14 cellular contexts compared by ENCODE assay signal in the genomic region with DNA sequence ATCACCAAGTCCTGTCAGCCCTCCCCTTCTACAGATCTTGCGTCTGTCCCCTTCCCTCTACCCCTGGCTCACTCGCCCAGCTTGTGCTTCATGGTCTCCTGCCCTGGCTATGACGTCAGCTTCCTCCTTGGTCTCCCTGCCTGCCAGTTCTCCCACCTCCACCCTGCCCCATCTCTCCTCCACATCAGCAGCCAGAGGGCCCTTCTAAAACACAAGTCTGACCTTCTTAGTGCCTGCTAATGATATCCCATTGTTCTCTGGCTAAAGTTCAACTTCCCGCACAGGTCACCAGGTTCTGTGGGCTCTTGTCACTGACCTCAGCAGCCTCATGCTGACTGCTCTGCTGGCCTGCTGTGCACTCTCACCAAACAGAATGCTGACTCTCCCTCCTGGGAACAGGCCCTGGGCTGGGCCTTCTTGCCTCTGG. TPM values are rescaled to one million over a fixed set of nuclear protein-coding genes. Genes with fewer than 3 reads are reported as not detected.
DNase-seq lines count a peak whose midpoint lies in the region; ATAC-seq and TF ChIP-seq lines count a peak whose summit lies in the region.
"Had no signal": no experiment of that assay in that cellular context is flagged by ENCODE, and none has a peak within 500 bp of the region (broad histone marks: within the 10 kb centered on the region; RNA-seq: fewer than 3 reads in every experiment).

No MANE protein-coding gene starts in this region.

- H3K4me3 Mint-ChIP-seq in stimulated activated naive CD8-positive, alpha-beta T cell treated with anti-CD3 and anti-CD28 coated beads, Interleukin-15, amount 100 ng/mL, for 72 hours: no peak overlapping the region
- no peak overlapping the region for H3K4me3 Mint-ChIP-seq in T-helper 17 cell
- H3K4me3 Mint-ChIP-seq: activated CD4-positive, alpha-beta T cell treated with anti-CD3 and anti-CD28 coated beads, Interleukin-2, amount 10 ng/mL, durations not matched to agents 7 days and 5 days had no signal

- no peak for TF ChIP-seq POLR2A in NB4 (IDR thresholded peaks at IDR 0.05; ENCODE audit: extremely low read depth, insufficient read length)
- peak; percentile 37 for TF ChIP-seq POLR2A in right lobe of liver (IDR thresholded peaks at IDR 0.05)

- H3K9me3 Mint-ChIP-seq in stimulated activated naive CD8-positive, alpha-beta T cell treated with anti-CD3 and anti-CD28 coated beads, Interleukin-15, amount 100 ng/mL, for 72 hours: no peaks in the 10 kb centered on the region
- H3K9me3 Mint-ChIP-seq: activated CD4-positive, alpha-beta T cell treated with anti-CD3 and anti-CD28 coated beads, Interleukin-2, amount 10 ng/mL, durations not matched to agents 7 days and 5 days had no signal

- in situ Hi-C loops in Caki2 (cut with HindIII; ENCODE audit: low pct_unique_long_range_greater_than_20kb, low sequenced_read_pairs): no loop called here

- H3K4me3 ChIP-seq in NB4 (ENCODE audit: low read depth, low read length) (no peak overlapping the region), choroid plexus epithelial cell (ENCODE audit: low read depth, low read length) (no peak overlapping the region), right lobe of liver (no peak overlapping the region)
- H3K4me3 ChIP-seq: tibial nerve had no signal

- H3K36me3 Mint-ChIP-seq in T-helper 17 cell (ENCODE audit: low read depth): no peaks in the 10 kb centered on the region

- H3K4me1 Mint-ChIP-seq in stimulated activated naive CD8-positive, alpha-beta T cell treated with anti-CD3 and anti-CD28 coated beads, Interleukin-15, amount 100 ng/mL, for 72 hours: no peaks in the 10 kb centered on the region
- H3K4me1 Mint-ChIP-seq in T-helper 17 cell: peaks cover 12% of the 10 kb centered on the region

- intact Hi-C loops in right lobe of liver (cut with DNase I): loop anchor here (5.0 kb wide), 1 partner anchor 36 kb away; no protein-coding TSS in a partner anchor

- H3K4me1 ChIP-seq in right lobe of liver: peaks cover 0 to 58% (median 38%) of the 10 kb centered on the region in 4 donors

- peak; percentile 41 to 62 (median 50) for ATAC-seq in right lobe of liver
- no peak for ATAC-seq in stimulated activated naive CD8-positive, alpha-beta T cell treated with anti-CD3 and anti-CD28 coated beads, Interleukin-15, amount 100 ng/mL, for 72 hours
- no peak for ATAC-seq in T-helper 17 cell
- ATAC-seq in HG03342 (IDR thresholded peaks at IDR 0.05; ENCODE audit: unreplicated experiment): no peak

- H3K27ac Mint-ChIP-seq in stimulated activated naive CD8-positive, alpha-beta T cell treated with anti-CD3 and anti-CD28 coated beads, Interleukin-15, amount 100 ng/mL, for 72 hours: no peak overlapping the region
- no peak overlapping the region for H3K27ac Mint-ChIP-seq in T-helper 17 cell
- H3K27ac Mint-ChIP-seq: activated CD4-positive, alpha-beta T cell treated with anti-CD3 and anti-CD28 coated beads, Interleukin-2, amount 10 ng/mL, durations not matched to agents 7 days and 5 days had no signal

- H3K9me3 ChIP-seq in right lobe of liver (no peaks in the 10 kb centered on the region), T-helper 17 cell (ENCODE audit: control insufficient read depth, low read length, poor library complexity, severe bottlenecking) (no peaks in the 10 kb centered on the region)
- H3K9me3 ChIP-seq: tibial nerve had no signal

- no peak for TF ChIP-seq CTCF in NB4 (IDR thresholded peaks at IDR 0.05; ENCODE audit: low read depth, low read length)
- TF ChIP-seq CTCF in choroid plexus epithelial cell (conservative IDR thresholded peaks at IDR 0.05; ENCODE audit: low read depth, low read length): no peak
- TF ChIP-seq CTCF in right lobe of liver (IDR thresholded peaks at IDR 0.05): no peak

- DNase-seq in Caki2 (ENCODE audit: low read depth) (peak; percentile 45), NB4 (ENCODE audit: low read depth) (peak; percentile 75), choroid plexus epithelial cell (ENCODE audit: low read depth) (peak; percentile 58), right lobe of liver (peak; percentile 58 to 81 (median 79)), T-helper 17 cell (no peak)
- no peak for DNase-seq in stimulated activated naive CD8-positive, alpha-beta T cell treated with anti-CD3 and anti-CD28 coated beads, Interleukin-15, amount 100 ng/mL, for 72 hours
- DNase-seq in activated effector memory CD4-positive, alpha-beta T cell treated with Interleukin-2 at 50 U/mL for 16 hours: no peak
- DNase-seq: activated CD4-positive, alpha-beta T cell treated with anti-CD3 and anti-CD28 coated beads, Interleukin-2, amount 10 ng/mL, durations not matched to agents 7 days and 5 days; amygdala; H9; NCI-H187 treated with DMSO at 0.1 percent for 48 hours; stimulated activated CD4-positive, alpha-beta T cell treated with anti-CD3 and anti-CD28 coated beads, Interleukin-4, amount 100 ng/mL, for 1 hour had no signal

- H3K27ac ChIP-seq in right lobe of liver: peak overlapping the region; percentile 78 to 98 (median 86)

- no peaks in the 10 kb centered on the region for H3K27me3 ChIP-seq in right lobe of liver

- no peaks in the 10 kb centered on the region for H3K36me3 ChIP-seq in right lobe of liver
- H3K36me3 ChIP-seq: tibial nerve had no signal

- no peaks in the 10 kb centered on the region for H3K27me3 Mint-ChIP-seq in stimulated activated naive CD8-positive, alpha-beta T cell treated with anti-CD3 and anti-CD28 coated beads, Interleukin-15, amount 100 ng/mL, for 72 hours
- peaks cover under 1% of the 10 kb centered on the region for H3K27me3 Mint-ChIP-seq in T-helper 17 cell

- WGBS in right lobe of liver (ENCODE audit: insufficient coverage, low coverage, low lambda C conversion rate, missing lambda C conversion rate): 13% methylated on average over 4 of the region's 4 CpGs

RNA-seq across cellular contexts. Expression of gene MYCL, which starts 24.6 kb away (rescaled TPM):
- total RNA-seq in Caki2 (2014; rRNA removed; shearing (Covaris generic); ENCODE audit: low replicate concordance): 0.81 and 1.0 TPM in 2 replicates
- total RNA-seq in right lobe of liver (10 to 100 TPM in 2 of 6 experiments, 1 to 10 TPM in 3, under 1 TPM in 1; 0.75 to 20.5 (median 6.1) TPM), T-helper 17 cell (1 to 10 TPM in 1 of 2 donors, under 1 TPM in 1; 0.68 to 1.2 TPM)
- total RNA-seq: activated CD4-positive, alpha-beta T cell treated with anti-CD3 and anti-CD28 coated beads, Interleukin-2, amount 10 ng/mL, durations not matched to agents 7 days and 5 days had no signal

RNA-seq across cellular contexts. Expression of gene MFSD2A, which starts 28.6 kb away (rescaled TPM):
- total RNA-seq in Caki2 (2014; rRNA removed; shearing (Covaris generic); ENCODE audit: low replicate concordance): 5.7 and 6.6 TPM in 2 replicates
- total RNA-seq in right lobe of liver (100 to 1,000 TPM in 3 of 6 experiments, 10 to 100 TPM in 3; 44.3 to 292 (median 113) TPM), T-helper 17 cell (1 to 10 TPM; 4.6 to 5.5 TPM)

RNA-seq across cellular contexts. Expression of gene TRIT1, which starts 43.1 kb away (rescaled TPM):
- total RNA-seq in Caki2 (2014; rRNA removed; shearing (Covaris generic); ENCODE audit: low replicate concordance): 16.3 and 21.7 TPM in 2 replicates
- total RNA-seq in right lobe of liver: 10 to 100 TPM in 1 of 6 experiments, 1 to 10 TPM in 5; 5.1 to 10.3 (median 7.0) TPM
- 1 to 10 TPM; 9.5 to 9.8 TPM for total RNA-seq in T-helper 17 cell

Comparison
In these comparisons a context has a peak if more than half of its experiments do, and no peak if none do; other contexts are left out.
1. DNase-seq: peak in Caki2 (single experiment), NB4 (single experiment), choroid plexus epithelial cell (single experiment) and right lobe of liver (3 of 3); none in stimulated activated naive CD8-positive, alpha-beta T cell treated with anti-CD3 and anti-CD28 coated beads, Interleukin-15, amount 100 ng/mL, for 72 hours (0 of 2), activated effector memory CD4-positive, alpha-beta T cell treated with Interleukin-2 at 50 U/mL for 16 hours (single experiment) and T-helper 17 cell (0 of 3).
2. ATAC-seq: peak in right lobe of liver (4 of 4); none in stimulated activated naive CD8-positive, alpha-beta T cell treated with anti-CD3 and anti-CD28 coated beads, Interleukin-15, amount 100 ng/mL, for 72 hours (single experiment), T-helper 17 cell (single experiment) and HG03342 (single experiment).